25 cellular contexts compared by ENCODE assay signal in the genomic region with DNA sequence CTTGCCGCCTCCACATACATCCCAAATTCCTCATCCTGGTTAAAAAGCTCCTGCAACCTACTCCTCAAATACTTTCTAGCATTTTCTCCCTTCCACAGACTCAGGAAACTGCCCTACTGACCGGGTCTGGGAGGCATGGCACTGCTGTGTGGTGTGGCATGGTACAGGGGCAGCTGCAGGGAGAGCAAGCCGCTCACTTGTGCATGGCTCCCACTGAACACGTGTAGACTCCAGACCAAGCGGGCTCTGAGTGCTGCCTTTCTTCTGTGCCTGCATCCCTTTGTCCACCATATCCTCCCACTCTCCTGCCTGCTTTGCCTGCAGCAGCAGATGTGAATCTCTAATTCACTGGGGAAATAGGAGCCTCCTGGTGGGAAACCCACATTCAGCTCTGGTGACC.
"Had no signal": no experiment of that assay in that cellular context is flagged by ENCODE, and none has a peak within 500 bp of the region (broad histone marks: within the 10 kb centered on the region; RNA-seq: fewer than 3 reads in every experiment).

No MANE protein-coding gene starts in this region.

- H3K4me1 ChIP-seq: body of pancreas, SJCRH30 had no signal

- H3K27ac Mint-ChIP-seq: activated CD4-positive, alpha-beta T cell treated with anti-CD3 and anti-CD28 coated beads, Interleukin-2, amount 10 ng/mL, durations not matched to agents 24 days and 14 days; activated CD8-positive, alpha-beta T cell treated with anti-CD3 and anti-CD28 coated beads for 36 hours; activated naive CD4-positive, alpha-beta T cell treated with anti-CD3 and anti-CD28 coated beads, Interleukin-2, amount 50 U/mL, for 24 hours; activated naive CD8-positive, alpha-beta T cell treated with anti-CD3 and anti-CD28 coated beads, Interleukin-2, amount 10 ng/mL, durations not matched to agents 7 days and 5 days; activated T-cell treated with anti-CD3 and anti-CD28 coated beads, Interleukin-2, amount 50 U/mL, for 24 hours; activated T-helper 2 cell treated with anti-CD3 and anti-CD28 coated beads, Interferon-gamma antibody, Interleukin-2, Interleukin-4, amounts not matched to agents 10 μg/mL and 5 μg/mL and 100 μg/mL, durations not matched to agents 14 hours and 24 hours and 36 hours; T-helper 2 cell treated with Interferon-gamma antibody and Interleukin-4, amounts not matched to agents 5 μg/mL and 100 μg/mL, for 36 hours had no signal

- ATAC-seq: activated CD8-positive, alpha-beta T cell treated with anti-CD3 and anti-CD28 coated beads for 36 hours; body of pancreas; Panc1 had no signal

- H3K4me3 ChIP-seq: body of pancreas, MG63, SJCRH30, SK-N-MC had no signal

- H3K4me3 Mint-ChIP-seq: activated CD4-positive, alpha-beta T cell treated with anti-CD3 and anti-CD28 coated beads, Interleukin-2, amount 10 ng/mL, durations not matched to agents 24 days and 14 days; activated CD8-positive, alpha-beta T cell treated with anti-CD3 and anti-CD28 coated beads for 36 hours; activated naive CD4-positive, alpha-beta T cell treated with anti-CD3 and anti-CD28 coated beads, Interleukin-2, amount 50 U/mL, for 24 hours; activated naive CD8-positive, alpha-beta T cell treated with anti-CD3 and anti-CD28 coated beads, Interleukin-2, amount 10 ng/mL, durations not matched to agents 7 days and 5 days; activated T-cell treated with anti-CD3 and anti-CD28 coated beads, Interleukin-2, amount 50 U/mL, for 24 hours; T-helper 2 cell treated with Interferon-gamma antibody and Interleukin-4, amounts not matched to agents 5 μg/mL and 100 μg/mL, for 36 hours had no signal

- H3K27ac ChIP-seq: body of pancreas, SJCRH30, SK-N-MC had no signal

- H3K9me3 ChIP-seq: body of pancreas, MG63, SJCRH30 had no signal

- H3K27me3 ChIP-seq: body of pancreas, MG63, SJCRH30 had no signal

- H3K4me1 Mint-ChIP-seq: activated CD4-positive, alpha-beta T cell treated with anti-CD3 and anti-CD28 coated beads, Interleukin-2, amount 10 ng/mL, durations not matched to agents 24 days and 14 days; activated naive CD4-positive, alpha-beta T cell treated with anti-CD3 and anti-CD28 coated beads, Interleukin-2, amount 50 U/mL, for 24 hours; activated naive CD8-positive, alpha-beta T cell treated with anti-CD3 and anti-CD28 coated beads, Interleukin-2, amount 10 ng/mL, durations not matched to agents 7 days and 5 days had no signal

- H3K9me3 Mint-ChIP-seq: activated CD4-positive, alpha-beta T cell treated with anti-CD3 and anti-CD28 coated beads, Interleukin-2, amount 10 ng/mL, durations not matched to agents 24 days and 14 days; activated CD8-positive, alpha-beta T cell treated with anti-CD3 and anti-CD28 coated beads for 36 hours; activated naive CD4-positive, alpha-beta T cell treated with anti-CD3 and anti-CD28 coated beads, Interleukin-2, amount 50 U/mL, for 24 hours; activated naive CD8-positive, alpha-beta T cell treated with anti-CD3 and anti-CD28 coated beads, Interleukin-2, amount 10 ng/mL, durations not matched to agents 7 days and 5 days; activated T-cell treated with anti-CD3 and anti-CD28 coated beads, Interleukin-2, amount 50 U/mL, for 24 hours; activated T-helper 2 cell treated with anti-CD3 and anti-CD28 coated beads, Interferon-gamma antibody, Interleukin-2, Interleukin-4, amounts not matched to agents 10 μg/mL and 5 μg/mL and 100 μg/mL, durations not matched to agents 14 hours and 24 hours and 36 hours; T-helper 2 cell treated with Interferon-gamma antibody and Interleukin-4, amounts not matched to agents 5 μg/mL and 100 μg/mL, for 36 hours had no signal

- DNase-seq: activated CD4-positive, alpha-beta T cell treated with anti-CD3 and anti-CD28 coated beads, Interleukin-2, amount 10 ng/mL, durations not matched to agents 24 days and 14 days; activated CD4-positive, alpha-beta T cell treated with anti-CD3 and anti-CD28 coated beads, Interleukin-2, amount 50 U/mL, for 4 hours; activated CD8-positive, alpha-beta T cell treated with anti-CD3 and anti-CD28 coated beads for 36 hours; activated gamma-delta T cell; activated naive CD4-positive, alpha-beta T cell treated with Interleukin-2 at 50 U/mL for 16 hours; activated naive CD8-positive, alpha-beta T cell treated with anti-CD3 and anti-CD28 coated beads, Interleukin-2, amount 10 ng/mL, durations not matched to agents 7 days and 5 days; activated T-cell treated with anti-CD3 and anti-CD28 coated beads, Interleukin-2, amount 50 U/mL, for 24 hours; body of pancreas; Kasumi-1; KG1; MG63; NCI-H1048; NCI-H1105 treated with DMSO at 0.1 percent for 48 hours; NCI-H1436; NCI-H1694; NCI-H2029; NCI-H345; NCI-H524 treated with DMSO at 0.1 percent for 48 hours; SHP77; SJCRH30 had no signal
